Comparison of ENCODE assay signal across 12 cellular contexts in the genomic region with DNA sequence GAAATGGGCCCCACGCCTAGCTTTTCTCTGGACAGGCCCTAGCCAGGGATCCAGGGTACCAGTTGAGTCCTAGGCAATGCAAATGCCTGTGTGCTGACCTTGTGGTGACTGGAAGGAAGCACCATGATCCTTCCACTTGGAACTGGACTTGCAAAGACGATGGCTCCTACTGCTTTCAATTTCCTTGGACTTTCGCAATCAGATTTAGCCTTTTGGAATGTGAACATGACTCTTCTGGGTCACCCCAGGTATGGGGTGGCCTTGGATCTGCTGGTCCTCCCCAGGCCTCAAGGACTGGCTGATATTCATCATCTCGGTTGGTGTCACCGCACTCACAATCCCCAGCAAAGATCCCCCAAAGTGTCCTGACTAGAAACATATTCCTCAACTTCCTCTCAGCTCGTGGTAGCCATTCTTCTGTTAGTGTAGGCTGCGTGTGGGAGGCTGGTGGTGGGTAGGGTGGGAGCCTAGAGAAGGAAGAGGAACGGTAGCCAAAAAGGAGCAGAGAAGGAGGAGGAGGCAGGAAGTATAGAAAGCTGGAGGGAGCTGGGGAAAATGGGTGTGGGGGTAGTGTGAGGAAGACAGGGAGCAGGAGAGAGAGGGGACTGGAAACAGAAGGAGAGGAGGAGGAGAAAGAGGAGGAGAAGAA.
"Had no signal": no experiment of that assay in that cellular context is flagged by ENCODE, and none has a peak within 500 bp of the region (broad histone marks: within the 10 kb centered on the region; RNA-seq: fewer than 3 reads in every experiment).

No MANE protein-coding gene starts in this region.

- H3K36me3 ChIP-seq: adrenal gland, cardiac muscle cell, lower lobe of right lung, ovary, stomach, thoracic aorta had no signal

- H3K9me3 Mint-ChIP-seq: activated naive CD4-positive, alpha-beta T cell treated with anti-CD3 and anti-CD28 coated beads for 36 hours; activated T-helper 2 cell treated with anti-CD3 and anti-CD28 coated beads, Interferon-gamma antibody, Interleukin-2, Interleukin-4, amounts not matched to agents 10 μg/mL and 5 μg/mL and 100 μg/mL, durations not matched to agents 14 hours and 24 hours and 36 hours; mesothelial cell of epicardium had no signal

- H3K27ac Mint-ChIP-seq: activated T-helper 2 cell treated with anti-CD3 and anti-CD28 coated beads, Interferon-gamma antibody, Interleukin-2, Interleukin-4, amounts not matched to agents 10 μg/mL and 5 μg/mL and 100 μg/mL, durations not matched to agents 14 hours and 24 hours and 36 hours; mesothelial cell of epicardium had no signal

- H3K4me3 Mint-ChIP-seq: mesothelial cell of epicardium had no signal

- H3K27me3 ChIP-seq: ovary had no signal

- H3K36me3 Mint-ChIP-seq: mesothelial cell of epicardium had no signal

- DNase-seq: activated CD4-positive, CD25-positive, alpha-beta regulatory T cell treated with anti-CD3 and anti-CD28 coated beads, Interleukin-2, amount 50 U/mL, for 72 hours; activated T-cell treated with anti-CD3 and anti-CD28 coated beads, Interleukin-2, amount 50 U/mL, for 1 hour; adrenal gland; left colon; lower lobe of right lung; ovary; stomach had no signal

- H3K27ac ChIP-seq: adrenal gland, cardiac muscle cell, lower lobe of right lung, ovary, stomach, thoracic aorta had no signal

- H3K4me3 ChIP-seq: adrenal gland, cardiac muscle cell, lower lobe of right lung, ovary, stomach, thoracic aorta had no signal

- H3K9me3 ChIP-seq: adrenal gland, lower lobe of right lung, ovary, thoracic aorta had no signal

- ATAC-seq: left colon had no signal

- H3K4me1 ChIP-seq: adrenal gland had no signal
